1 cellular context compared by ENCODE assay signal in the genomic region with DNA sequence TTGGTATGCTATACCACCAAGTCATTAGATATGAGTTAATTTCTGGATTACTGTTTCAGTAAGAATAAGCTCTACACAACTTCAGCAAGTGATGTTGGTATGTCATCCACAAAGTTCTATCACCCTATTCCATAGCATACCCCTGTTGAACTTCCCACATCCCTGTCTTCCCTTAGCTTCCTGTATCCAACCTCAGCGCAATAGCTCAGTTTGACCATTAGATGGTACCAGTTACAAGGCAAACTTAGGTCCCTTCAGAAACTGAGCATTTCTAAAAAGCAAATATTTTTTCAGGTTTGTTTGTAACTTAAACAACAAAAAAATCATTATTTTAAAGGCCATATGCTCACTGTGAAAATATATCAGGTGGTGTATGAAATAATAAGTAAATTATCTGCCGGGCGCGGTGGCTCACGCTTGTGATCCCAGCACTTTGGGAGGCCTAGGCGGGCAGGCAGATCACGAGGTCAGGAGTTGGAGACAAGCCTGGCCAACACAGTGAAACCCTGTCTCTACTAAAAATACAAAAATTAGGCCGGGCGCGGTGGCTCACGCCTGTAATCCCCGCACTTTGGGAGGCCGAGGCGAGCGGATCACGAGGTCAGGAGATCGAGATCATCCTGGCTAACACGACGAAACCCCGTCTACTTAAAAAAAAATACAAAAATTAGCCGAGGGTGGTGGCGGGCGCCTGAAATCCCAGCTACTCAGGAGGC.
TF ChIP-seq lines count a peak whose summit lies in the region.

No MANE protein-coding gene starts in this region.

TF ChIP-seq in K562, 482 proteins besides CTCF, POLR2A, EP300 and RAD21:
- TF ChIP-seq NELFE (IDR thresholded peaks at IDR 0.05; ENCODE audit: insufficient read depth, insufficient read length) (no peak), SMC3 (conservative IDR thresholded peaks at IDR 0.05; ENCODE audit: insufficient read depth, low read depth, low read length) (0 out of 2 replicates have a peak, but pooled peaks have one; percentile 12), MCM7 (IDR thresholded peaks at IDR 0.05) (no peak), FOSL1 (tag; conservative IDR thresholded peaks at IDR 0.05) (no peak), RFX5 (IDR thresholded peaks at IDR 0.05; ENCODE audit: low read depth, low read length) (peak; percentile 54; the same call in 1 of the 2 replicates), ZNF175 (CRISPR knock-in tag; IDR thresholded peaks at IDR 0.05; ENCODE audit: low read depth) (no peak), HEY1 (CRISPR knock-in tag; IDR thresholded peaks at IDR 0.05; ENCODE audit: borderline replicate concordance) (no peak), SNRNP70 (optimal IDR thresholded peaks at IDR 0.05; ENCODE audit: low read depth, low read length) (no peak), SRSF9 (IDR thresholded peaks at IDR 0.05; ENCODE audit: borderline replicate concordance, low read depth, low read length) (no peak)
- TF ChIP-seq, protein P1, sequence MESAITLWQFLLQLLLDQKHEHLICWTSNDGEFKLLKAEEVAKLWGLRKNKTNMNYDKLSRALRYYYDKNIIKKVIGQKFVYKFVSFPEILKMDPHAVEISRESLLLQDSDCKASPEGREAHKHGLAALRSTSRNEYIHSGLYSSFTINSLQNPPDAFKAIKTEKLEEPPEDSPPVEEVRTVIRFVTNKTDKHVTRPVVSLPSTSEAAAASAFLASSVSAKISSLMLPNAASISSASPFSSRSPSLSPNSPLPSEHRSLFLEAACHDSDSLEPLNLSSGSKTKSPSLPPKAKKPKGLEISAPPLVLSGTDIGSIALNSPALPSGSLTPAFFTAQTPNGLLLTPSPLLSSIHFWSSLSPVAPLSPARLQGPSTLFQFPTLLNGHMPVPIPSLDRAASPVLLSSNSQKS (CRISPR knock-in tag; IDR thresholded peaks at IDR 0.05) = no peak
- TF ChIP-seq, protein P2, sequence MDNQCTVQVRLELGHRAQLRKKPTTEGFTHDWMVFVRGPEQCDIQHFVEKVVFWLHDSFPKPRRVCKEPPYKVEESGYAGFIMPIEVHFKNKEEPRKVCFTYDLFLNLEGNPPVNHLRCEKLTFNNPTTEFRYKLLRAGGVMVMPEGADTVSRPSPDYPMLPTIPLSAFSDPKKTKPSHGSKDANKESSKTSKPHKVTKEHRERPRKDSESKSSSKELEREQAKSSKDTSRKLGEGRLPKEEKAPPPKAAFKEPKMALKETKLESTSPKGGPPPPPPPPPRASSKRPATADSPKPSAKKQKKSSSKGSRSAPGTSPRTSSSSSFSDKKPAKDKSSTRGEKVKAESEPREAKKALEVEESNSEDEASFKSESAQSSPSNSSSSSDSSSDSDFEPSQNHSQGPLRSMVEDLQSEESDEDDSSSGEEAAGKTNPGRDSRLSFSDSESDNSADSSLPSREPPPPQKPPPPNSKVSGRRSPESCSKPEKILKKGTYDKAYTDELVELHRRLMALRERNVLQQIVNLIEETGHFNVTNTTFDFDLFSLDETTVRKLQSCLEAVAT (IDR thresholded peaks at IDR 0.05) = peak in 1 of 2 experiments; percentile 75; a peak in 2 of 4 replicates
- TF ChIP-seq, protein P3, sequence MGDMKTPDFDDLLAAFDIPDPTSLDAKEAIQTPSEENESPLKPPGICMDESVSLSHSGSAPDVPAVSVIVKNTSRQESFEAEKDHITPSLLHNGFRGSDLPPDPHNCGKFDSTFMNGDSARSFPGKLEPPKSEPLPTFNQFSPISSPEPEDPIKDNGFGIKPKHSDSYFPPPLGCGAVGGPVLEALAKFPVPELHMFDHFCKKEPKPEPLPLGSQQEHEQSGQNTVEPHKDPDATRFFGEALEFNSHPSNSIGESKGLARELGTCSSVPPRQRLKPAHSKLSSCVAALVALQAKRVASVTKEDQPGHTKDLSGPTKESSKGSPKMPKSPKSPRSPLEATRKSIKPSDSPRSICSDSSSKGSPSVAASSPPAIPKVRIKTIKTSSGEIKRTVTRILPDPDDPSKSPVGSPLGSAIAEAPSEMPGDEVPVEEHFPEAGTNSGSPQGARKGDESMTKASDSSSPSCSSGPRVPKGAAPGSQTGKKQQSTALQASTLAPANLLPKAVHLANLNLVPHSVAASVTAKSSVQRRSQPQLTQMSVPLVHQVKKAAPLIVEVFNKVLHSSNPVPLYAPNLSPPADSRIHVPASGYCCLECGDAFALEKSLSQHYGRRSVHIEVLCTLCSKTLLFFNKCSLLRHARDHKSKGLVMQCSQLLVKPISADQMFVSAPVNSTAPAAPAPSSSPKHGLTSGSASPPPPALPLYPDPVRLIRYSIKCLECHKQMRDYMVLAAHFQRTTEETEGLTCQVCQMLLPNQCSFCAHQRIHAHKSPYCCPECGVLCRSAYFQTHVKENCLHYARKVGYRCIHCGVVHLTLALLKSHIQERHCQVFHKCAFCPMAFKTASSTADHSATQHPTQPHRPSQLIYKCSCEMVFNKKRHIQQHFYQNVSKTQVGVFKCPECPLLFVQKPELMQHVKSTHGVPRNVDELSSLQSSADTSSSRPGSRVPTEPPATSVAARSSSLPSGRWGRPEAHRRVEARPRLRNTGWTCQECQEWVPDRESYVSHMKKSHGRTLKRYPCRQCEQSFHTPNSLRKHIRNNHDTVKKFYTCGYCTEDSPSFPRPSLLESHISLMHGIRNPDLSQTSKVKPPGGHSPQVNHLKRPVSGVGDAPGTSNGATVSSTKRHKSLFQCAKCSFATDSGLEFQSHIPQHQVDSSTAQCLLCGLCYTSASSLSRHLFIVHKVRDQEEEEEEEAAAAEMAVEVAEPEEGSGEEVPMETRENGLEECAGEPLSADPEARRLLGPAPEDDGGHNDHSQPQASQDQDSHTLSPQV (IDR thresholded peaks at IDR 0.05) = no peak
